Comparison of ENCODE assay signal across 8 cellular contexts in the genomic region with DNA sequence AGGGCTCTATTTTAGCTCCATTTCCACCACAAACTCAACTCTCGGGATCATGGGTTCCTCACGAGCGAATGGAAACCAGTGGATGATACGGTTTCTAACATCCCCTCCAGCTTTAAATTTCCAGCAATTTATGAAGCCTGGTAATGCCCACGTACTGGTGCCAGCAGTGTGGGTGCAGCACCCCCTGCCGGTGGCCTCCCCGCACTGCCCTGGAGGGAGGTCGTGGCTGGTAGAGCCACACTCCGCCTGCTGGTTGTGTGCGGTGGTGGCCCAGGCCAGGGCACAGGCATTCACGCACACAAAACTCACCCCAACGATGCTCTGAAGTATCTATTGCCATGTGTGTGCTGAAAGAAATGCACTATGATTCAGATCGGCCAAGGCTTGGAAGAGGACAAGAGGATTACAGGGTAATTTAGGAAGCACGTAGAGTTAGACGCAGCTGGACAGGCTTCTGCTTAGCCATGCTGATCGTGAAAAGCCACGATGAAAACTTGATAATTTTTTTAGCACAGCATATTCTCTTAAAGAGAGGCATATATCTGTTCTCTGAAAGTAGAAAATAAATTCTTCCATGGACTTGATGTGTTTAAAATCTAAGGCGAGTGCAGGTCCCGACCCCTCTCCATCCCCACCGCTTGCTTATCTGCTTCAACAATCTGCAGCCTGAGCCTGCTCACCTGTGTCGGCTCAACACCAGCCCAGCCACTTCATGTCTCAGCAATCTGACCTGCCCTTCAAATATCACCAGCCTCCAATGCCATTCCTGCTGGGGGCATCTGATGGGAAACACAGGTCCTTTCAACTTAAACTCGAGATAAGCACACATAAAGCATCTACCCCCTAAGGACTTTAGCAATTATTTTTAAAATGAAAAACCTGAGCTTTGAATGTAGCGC. TPM values are rescaled to one million over a fixed set of nuclear protein-coding genes. Genes with fewer than 3 reads are reported as not detected.
DNase-seq lines count a peak whose midpoint lies in the region; ATAC-seq, FAIRE-seq and TF ChIP-seq lines count a peak whose summit lies in the region.

No MANE protein-coding gene starts in this region.

- no peak overlapping the region for H3K27ac ChIP-seq in RWPE2 (ENCODE audit: poor library complexity, severe bottlenecking)

- H3K27me3 ChIP-seq in BE2C, result no peaks in the 10 kb centered on the region
- no peaks in the 10 kb centered on the region for H3K27me3 ChIP-seq in RWPE2 (ENCODE audit: insufficient read depth, poor library complexity, severe bottlenecking)

- peak; percentile 79 for FAIRE-seq in GM19239 (lab: Jason Lieb, UNC)

- TF ChIP-seq CTCF in BE2C (IDR thresholded peaks at IDR 0.05; ENCODE audit: low read depth, low read length) (peak; percentile 100), RWPE2 (IDR thresholded peaks at IDR 0.05; ENCODE audit: poor library complexity, severe bottlenecking) (no peak)

- H3K9me3 ChIP-seq in BE2C (no peaks in the 10 kb centered on the region), RWPE2 (ENCODE audit: severe bottlenecking) (no peaks in the 10 kb centered on the region)

- H3K4me1 ChIP-seq in BE2C (no peaks in the 10 kb centered on the region; the same call in 1 of the 2 replicates), RWPE2 (ENCODE audit: insufficient read depth, poor library complexity, severe bottlenecking) (peaks cover 2% of the 10 kb centered on the region)

- no peak overlapping the region for H3K27ac Mint-ChIP-seq in activated naive CD8-positive, alpha-beta T cell treated with anti-CD3 and anti-CD28 coated beads for 36 hours

- no peaks in the 10 kb centered on the region for H3K36me3 Mint-ChIP-seq in activated naive CD8-positive, alpha-beta T cell treated with anti-CD3 and anti-CD28 coated beads for 36 hours

- H3K4me3 ChIP-seq in BE2C (ENCODE audit: low read depth, low read length) (no peak overlapping the region), RWPE2 (ENCODE audit: severe bottlenecking) (no peak overlapping the region)

- H3K4me1 Mint-ChIP-seq in activated naive CD8-positive, alpha-beta T cell treated with anti-CD3 and anti-CD28 coated beads for 36 hours, result no peaks in the 10 kb centered on the region

- ATAC-seq in HG03175 (IDR thresholded peaks at IDR 0.05; ENCODE audit: unreplicated experiment) (peak; percentile 97), RWPE2 (ENCODE audit: low read depth) (peak; percentile 36; the same call in 1 of the 3 replicates), left cardiac atrium (peak; percentile 95 to 96)

- intact Hi-C loops in left cardiac atrium (cut with DNase I), result loop anchor here (5.0 kb wide), 1 partner anchor 277 kb away; no protein-coding TSS in a partner anchor

- H3K4me3 Mint-ChIP-seq in activated naive CD8-positive, alpha-beta T cell treated with anti-CD3 and anti-CD28 coated beads for 36 hours, result no peak overlapping the region

- H3K27me3 Mint-ChIP-seq in activated naive CD8-positive, alpha-beta T cell treated with anti-CD3 and anti-CD28 coated beads for 36 hours, result no peaks in the 10 kb centered on the region

- H3K36me3 ChIP-seq in BE2C (no peaks in the 10 kb centered on the region), RWPE2 (ENCODE audit: low read depth) (no peaks in the 10 kb centered on the region)

- DNase-seq in BE2C (peak; percentile 89), GM19239 (ENCODE audit: insufficient read length, low spot score) (peak; percentile 81), RWPE2 (ENCODE audit: low spot score) (no peak), left cardiac atrium (peak; percentile 65), retina (peak; percentile 60), NCI-H1436 (lab: John Stamatoyannopoulos, UW) (no peak)
- DNase-seq in activated naive CD8-positive, alpha-beta T cell treated with anti-CD3 and anti-CD28 coated beads for 36 hours, result peak; percentile 77

- H3K9me3 Mint-ChIP-seq in activated naive CD8-positive, alpha-beta T cell treated with anti-CD3 and anti-CD28 coated beads for 36 hours, result no peaks in the 10 kb centered on the region

RNA-seq across cellular contexts. Expression of a gene that starts 59.1 kb away (rescaled TPM):
- 3.2 TPM for polyA plus RNA-seq in BE2C (2012; ENCODE audit: insufficient read depth, insufficient read length, low read depth)
- total RNA-seq in activated naive CD8-positive, alpha-beta T cell treated with anti-CD3 and anti-CD28 coated beads for 36 hours, result 1 to 10 TPM; 3.8 to 4.0 TPM
- total RNA-seq in left cardiac atrium, result 1 to 10 TPM; 7.1 to 9.1 TPM

Comparison
In these comparisons a context has a peak if more than half of its experiments do, and no peak if none do; other contexts are left out.
1. DNase-seq: peak in BE2C (single experiment), GM19239 (single experiment), activated naive CD8-positive, alpha-beta T cell treated with anti-CD3 and anti-CD28 coated beads for 36 hours (single experiment), left cardiac atrium (single experiment) and retina (single experiment); none in RWPE2 (single experiment) and NCI-H1436 (single experiment).
2. ATAC-seq: peak in every context shown above with its lines; median percentile 97 in HG03175; 96 in left cardiac atrium; 36 in RWPE2.